In the genomic region with DNA sequence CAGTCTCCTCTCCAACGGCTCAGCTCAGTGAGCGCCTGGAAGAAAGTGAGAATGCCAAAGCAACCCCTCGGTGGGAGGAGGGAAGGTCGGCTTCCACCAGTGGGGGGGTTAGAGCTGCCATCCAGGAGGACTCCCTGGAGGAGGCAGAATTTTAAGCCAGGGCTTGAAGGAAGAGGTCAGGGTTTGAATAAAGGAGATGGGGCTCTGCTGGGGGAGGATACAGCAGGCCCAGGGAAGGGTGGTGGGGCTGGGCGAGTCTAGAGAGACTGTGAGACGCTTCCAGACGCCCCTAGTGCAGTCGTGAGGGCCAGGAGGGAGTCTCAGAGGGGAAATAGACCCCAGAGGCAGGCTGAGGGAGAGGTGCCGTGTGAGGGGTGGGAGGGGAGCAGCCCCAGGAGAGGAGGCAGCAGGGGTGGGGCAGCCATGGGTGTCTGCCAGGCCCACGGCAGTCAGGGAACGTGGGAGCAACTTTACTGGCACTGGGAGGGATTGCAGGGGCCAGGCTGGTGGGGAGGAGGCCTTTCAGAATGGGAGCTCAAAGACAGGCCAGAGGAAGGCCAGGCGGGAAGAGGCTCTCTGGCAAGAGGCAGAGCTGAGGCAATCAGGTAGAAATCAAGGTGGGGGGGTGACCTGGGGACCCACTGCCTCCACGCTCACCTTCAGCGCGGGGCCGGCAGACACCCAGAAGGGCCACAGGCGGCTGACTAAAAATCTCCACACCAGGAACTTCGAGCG, we compare ENCODE assay signal across 23 cellular contexts. TPM values are rescaled to one million over a fixed set of nuclear protein-coding genes. Genes with fewer than 3 reads are reported as not detected.
DNase-seq lines count a peak whose midpoint lies in the region; ATAC-seq, FAIRE-seq and TF ChIP-seq lines count a peak whose summit lies in the region.
"Had no signal": no experiment of that assay in that cellular context is flagged by ENCODE, and none has a peak within 500 bp of the region (broad histone marks: within the 10 kb centered on the region; RNA-seq: fewer than 3 reads in every experiment).

No MANE protein-coding gene starts in this region.

- H3K9me1 ChIP-seq in K562 (ENCODE audit: control insufficient read depth, insufficient read depth, low read length), result peaks cover 27% of the 10 kb centered on the region

- ATAC-seq in K562, result peak; percentile 72

- 26% methylated on average over 19 of the region's 19 CpGs for WGBS in K562 (ENCODE audit: insufficient coverage, low coverage, missing lambda C conversion rate)
- 71% methylated on average over 19 of the region's 19 CpGs for WGBS in urinary bladder

- H3K9me3 ChIP-seq in breast epithelium (no peaks in the 10 kb centered on the region), K562 (replicated peaks; ENCODE audit: control insufficient read depth, insufficient read depth, low read depth, low read length) (peaks cover 2% of the 10 kb centered on the region; the same call in 1 of the 2 replicates)
- H3K9me3 ChIP-seq: right lobe of liver, thyroid gland had no signal

- H3K27ac ChIP-seq in breast epithelium (peak overlapping the region in 1 of 2 donors; percentile 38), K562 (ENCODE audit: extremely low read depth, low read depth, low read length) (peak overlapping the region; percentile 76), urinary bladder (ENCODE audit: low read depth) (peak overlapping the region; percentile 30)
- H3K27ac ChIP-seq: neural progenitor cell, right lobe of liver had no signal

- no peak for TF ChIP-seq RAD21 in K562 (CRISPR knock-in tag; conservative IDR thresholded peaks at IDR 0.05 in 1 of 2, IDR thresholded peaks at IDR 0.05 in 1 of 2)

- H3K36me3 ChIP-seq in breast epithelium (no peaks in the 10 kb centered on the region), K562 (ENCODE audit: control insufficient read depth, insufficient read depth, low read length) (peaks cover 67% of the 10 kb centered on the region), urinary bladder (ENCODE audit: insufficient read depth) (no peaks in the 10 kb centered on the region)
- H3K36me3 ChIP-seq: neural progenitor cell, right lobe of liver, thyroid gland had no signal

- intact Hi-C loops in MCF 10A (cut with micrococcal nuclease) (no loop called here), breast epithelium (cut with DNase I; ENCODE audit: low total_unique reads) (no loop called here), K562 (cut with micrococcal nuclease) (no loop called here)

- no peak for TF ChIP-seq POLR2A in breast epithelium (IDR thresholded peaks at IDR 0.05)
- no peak for TF ChIP-seq POLR2A in K562 (conservative IDR thresholded peaks at IDR 0.05)

- H3K9me3 Mint-ChIP-seq in MCF 10A (ENCODE audit: unreplicated experiment) (no peaks in the 10 kb centered on the region), nephron progenitor cell (no peaks in the 10 kb centered on the region)
- H3K9me3 Mint-ChIP-seq: activated T-cell treated with anti-CD3 and anti-CD28 coated beads, Interleukin-2, amount 50 U/mL, for 24 hours; neural progenitor cell had no signal

- TF ChIP-seq EP300 in K562 (IDR thresholded peaks at IDR 0.05; ENCODE audit: low read length), result peak; percentile 44; the same call in 1 of the 2 replicates

- no peak for FAIRE-seq in K562 (lab: Jason Lieb, UNC)
- FAIRE-seq: G401.6, GM12891, TTC549 had no signal

- H3K4me1 ChIP-seq in breast epithelium (no peaks in the 10 kb centered on the region), K562 (replicated peaks in 1 of 2; ENCODE audit: control insufficient read depth in 2 of 2, insufficient read depth in 2 of 2, low read length in 2 of 2) (peaks cover 66 to 70% of the 10 kb centered on the region in 2 experiments), urinary bladder (ENCODE audit: insufficient read depth) (no peaks in the 10 kb centered on the region)
- H3K4me1 ChIP-seq: right lobe of liver had no signal

- peaks cover 19% of the 10 kb centered on the region for H3K36me3 Mint-ChIP-seq in MCF 10A (ENCODE audit: insufficient read depth, unreplicated experiment)
- peaks cover 8% of the 10 kb centered on the region for H3K36me3 Mint-ChIP-seq in nephron progenitor cell (ENCODE audit: low read depth)

- DNase-seq in MCF 10A (ENCODE audit: unreplicated experiment) (no peak), breast epithelium (ENCODE audit: low spot score in 2 of 2) (no peak), K562 (ENCODE audit: extremely low read depth in 1 of 4, low spot score in 3 of 4) (peak in 1 of 4 experiments; percentile 49), nephron progenitor cell (no peak), SW480 (ENCODE audit: low spot score) (no peak), NCI-H82 treated with DMSO at 0.1 percent for 48 hours (lab: John Stamatoyannopoulos, UW; ENCODE audit: unreplicated experiment) (no peak), ureter (ENCODE audit: low spot score) (no peak)
- DNase-seq: ACHN; activated CD4-positive, alpha-beta T cell treated with anti-CD3 and anti-CD28 coated beads, Interleukin-2, amount 50 U/mL, for 48 hours; activated T-cell treated with anti-CD3 and anti-CD28 coated beads, Interleukin-2, amount 50 U/mL, for 24 hours; NCI-H187; NCI-H510A treated with DMSO at 0.1 percent for 48 hours; OCI-M1; right lobe of liver; stimulated activated CD4-positive, alpha-beta T cell treated with anti-CD3 and anti-CD28 coated beads, Interleukin-2, amount 100 ng/mL, for 24 hours had no signal

- no peak overlapping the region for H2AFZ ChIP-seq in K562 (ENCODE audit: low read depth, low read length)
- H2AFZ ChIP-seq: neural progenitor cell had no signal

- H3K27ac Mint-ChIP-seq in MCF 10A (ENCODE audit: low read depth, unreplicated experiment) (peak overlapping the region; percentile 63), nephron progenitor cell (peak overlapping the region; percentile 88)
- H3K27ac Mint-ChIP-seq: activated T-cell treated with anti-CD3 and anti-CD28 coated beads, Interleukin-2, amount 50 U/mL, for 24 hours had no signal

- BruUV-seq in MCF 10A (replicated peaks; lab: Mats Ljungman, UMichigan), result no TSS peak
- no TSS peak for BruUV-seq in K562 (replicated peaks; lab: Mats Ljungman, UMichigan)

- H3K4me3 Mint-ChIP-seq in MCF 10A (ENCODE audit: unreplicated experiment) (no peak overlapping the region), nephron progenitor cell (no peak overlapping the region)
- H3K4me3 Mint-ChIP-seq: activated naive CD8-positive, alpha-beta T cell; activated T-cell treated with anti-CD3 and anti-CD28 coated beads, Interleukin-2, amount 50 U/mL, for 24 hours had no signal

- H3K79me2 ChIP-seq in K562 (ENCODE audit: control insufficient read depth, insufficient read depth, low read length), result peaks cover 98% of the 10 kb centered on the region

- H3K4me1 Mint-ChIP-seq in MCF 10A (ENCODE audit: insufficient read depth, unreplicated experiment), result no peaks in the 10 kb centered on the region
- peaks cover 86% of the 10 kb centered on the region for H3K4me1 Mint-ChIP-seq in nephron progenitor cell

- TF ChIP-seq CTCF in MCF 10A (IDR thresholded peaks at IDR 0.05; ENCODE audit: unreplicated experiment), result no peak
- TF ChIP-seq CTCF in breast epithelium (IDR thresholded peaks at IDR 0.05), result no peak
- no peak for TF ChIP-seq CTCF in K562 (IDR thresholded peaks at IDR 0.05 in 2 of 3, conservative IDR thresholded peaks at IDR 0.05 in 1 of 3; ENCODE audit: insufficient read depth in 2 of 3, low read depth in 1 of 3, low read length in 3 of 3)
- TF ChIP-seq CTCF in nephron progenitor cell (IDR thresholded peaks at IDR 0.05), result no peak

- H3K9ac ChIP-seq in K562 (ENCODE audit: insufficient read depth in 1 of 2, low read depth in 2 of 2, low read length in 2 of 2), result peak overlapping the region; percentile 40 to 90
- H3K9ac ChIP-seq: neural progenitor cell had no signal

- in situ Hi-C loops in K562 (cut with MboI), result no loop called here

- CTCF ChIA-PET in MCF 10A (lab: Yijun Ruan, JAX) (interaction anchor here (0.6 to 2.1 kb wide), 4 partner anchors 14 to 201 kb away, joined by 3 to 6 read pairs (median 4); no protein-coding TSS in a partner anchor), K562 (lab: Yijun Ruan, JAX; ENCODE audit: low intra/inter-chr PET ratio) (no interaction called here)

- peaks cover 84% of the 10 kb centered on the region for H4K20me1 ChIP-seq in K562 (replicated peaks; ENCODE audit: control insufficient read depth, insufficient read depth, low read length)

- POLR2A ChIA-PET in MCF 10A (lab: Yijun Ruan, JAX), result interaction anchor here (0.7 kb wide), 2 partner anchors 8 to 135 kb away, joined by 3 read pairs; no protein-coding TSS in a partner anchor
- POLR2A ChIA-PET in K562 (lab: Yijun Ruan, JAX), result interaction anchor here (0.6 to 2.3 kb wide), 15 partner anchors 9 to 349 kb away, joined by 3 to 14 read pairs (median 3); partner anchors contain the start of gene GSE1

- H3K4me3 ChIP-seq in breast epithelium (no peak overlapping the region), K562 (no peak overlapping the region), urinary bladder (ENCODE audit: low read depth, low read length) (no peak overlapping the region)
- H3K4me3 ChIP-seq: lung, neural progenitor cell, right lobe of liver, thyroid gland had no signal

- H3K27me3 ChIP-seq in breast epithelium (no peaks in the 10 kb centered on the region), K562 (ENCODE audit: control insufficient read depth in 2 of 2, insufficient read depth in 2 of 2, low read length in 2 of 2) (no peaks in the 10 kb centered on the region)
- H3K27me3 ChIP-seq: neural progenitor cell, right lobe of liver, thyroid gland had no signal

- peak overlapping the region; percentile 66 for H3K4me2 ChIP-seq in K562 (ENCODE audit: insufficient read depth, low read length)
- H3K4me2 ChIP-seq: neural progenitor cell had no signal

- H3K27me3 Mint-ChIP-seq in MCF 10A (ENCODE audit: insufficient read depth, unreplicated experiment) (no peaks in the 10 kb centered on the region), nephron progenitor cell (ENCODE audit: low read depth, poor library complexity) (peaks cover 16% of the 10 kb centered on the region)
- H3K27me3 Mint-ChIP-seq: activated naive CD8-positive, alpha-beta T cell had no signal

RNA-seq across cellular contexts. Expression of gene GSE1, which starts 12.1 kb away (rescaled TPM):
- 44.4 and 52.9 TPM in 2 replicates for total RNA-seq in MCF 10A (2022)
- total RNA-seq in breast epithelium, result 100 to 1,000 TPM in 1 of 3 donors, 10 to 100 TPM in 2; 52.3 to 105 (median 60.7) TPM
- total RNA-seq in K562 (2011; cell fraction: chromatin; rRNA removed; ENCODE audit: low replicate concordance), result 692 and 1,066 TPM in 2 replicates
- total RNA-seq in K562 (2011; cell fraction: nucleolus; rRNA removed), result 409 and 435 TPM in 2 replicates
- 438 and 467 TPM in 2 replicates for total RNA-seq in K562 (2011; cell fraction: nucleoplasm; rRNA removed)
- total RNA-seq in K562 (2014; rRNA removed), result 89.1 and 104 TPM in 2 replicates
- total RNA-seq in K562 (2014; rRNA removed; fragmentation: Illumina TruSeq; extraction: Trizol), result 40.9 and 41.8 TPM in 2 replicates
- 57.9 and 60.6 TPM in 2 replicates for total RNA-seq in K562 (2015; rRNA removed; fragmentation: Illumina TruSeq; extraction: Trizol)
- total RNA-seq in K562 (2021), result 208 and 244 TPM in 2 replicates
- 54.2 and 64.0 TPM in 2 replicates for polyA plus RNA-seq in K562 (2011; rRNA removed)
- polyA plus RNA-seq in K562 (2011; cell fraction: cytosol; rRNA removed), result 54.1 and 55.3 TPM in 2 replicates
- 210 and 277 TPM in 2 replicates for polyA plus RNA-seq in K562 (2011; cell fraction: nucleus; rRNA removed)
- 113 and 125 TPM in 2 replicates for polyA plus RNA-seq in K562 (2012)
- 116 and 138 TPM in 2 replicates for polyA plus RNA-seq in K562 (2014; fragmentation: Illumina TruSeq; extraction: Trizol)
- 10 to 100 TPM; 12.2 to 15.8 TPM for polyA plus RNA-seq in K562 (2014; fragmentation: Nextera tagmentation; extraction: Ambion mirVana)
- polyA plus RNA-seq in K562 (2014; rRNA removed), result 101 and 116 TPM in 2 replicates
- polyA minus RNA-seq in K562 (2011; rRNA and poly(A)+ RNA removed), result 61.1 and 68.8 TPM in 2 replicates
- polyA minus RNA-seq in K562 (2011; cell fraction: cytosol; rRNA and poly(A)+ RNA removed), result 106 and 121 TPM in 2 replicates
- 117 and 133 TPM in 2 replicates for polyA minus RNA-seq in K562 (2011; cell fraction: nucleus; rRNA and poly(A)+ RNA removed)
- 33.4 TPM for total RNA-seq in urinary bladder
- polyA plus RNA-seq in urinary bladder, result 29.7 TPM
- 49.8 TPM for total RNA-seq in ureter
